Comparison of ENCODE assay signal across 13 cellular contexts in genomic region chr1:34843392-34844251, GRCh38. TPM values are rescaled to one million over a fixed set of nuclear protein-coding genes. Genes with fewer than 3 reads are reported as not detected.
DNase-seq lines count a peak whose midpoint lies in the region; ATAC-seq, FAIRE-seq and TF ChIP-seq lines count a peak whose summit lies in the region.
"Had no signal": no experiment of that assay in that cellular context is flagged by ENCODE, and none has a peak within 500 bp of the region (broad histone marks: within the 10 kb centered on the region; RNA-seq: fewer than 3 reads in every experiment).

No MANE protein-coding gene starts in this region.

- peak overlapping the region; percentile 49 to 60 for H3K27ac ChIP-seq in liver (ENCODE audit: low read depth in 1 of 2, low read length in 2 of 2)
- H3K27ac ChIP-seq in HepG2 (ENCODE audit: extremely low read length, insufficient read depth, low read length): no peak overlapping the region
- no peak overlapping the region for H3K27ac ChIP-seq in H1 (ENCODE audit: low read depth, low read length)
- H3K27ac ChIP-seq in mesendoderm (ENCODE audit: low read depth, low read length): peak overlapping the region; percentile 87
- peak overlapping the region; percentile 6 for H3K27ac ChIP-seq in upper lobe of right lung

- H4K8ac ChIP-seq in H1 (ENCODE audit: extremely low read depth, insufficient read depth, low read length) (0 out of 2 replicates have a peak overlapping the region, but pooled peaks have one; percentile 64), mesendoderm (ENCODE audit: low read depth, low read length) (no peak overlapping the region)

- peak overlapping the region; percentile 91; the same call in 1 of the 2 replicates for H2BK12ac ChIP-seq in H1 (ENCODE audit: low read depth, low read length)

- no peaks in the 10 kb centered on the region for H3K79me2 ChIP-seq in HepG2 (ENCODE audit: insufficient read depth, low read length)
- no peaks in the 10 kb centered on the region for H3K79me2 ChIP-seq in H1 (ENCODE audit: control insufficient read depth in 1 of 2, insufficient read depth in 2 of 2, low read length in 2 of 2)
- H3K79me2 ChIP-seq in mesendoderm (ENCODE audit: control insufficient read depth, insufficient read depth, low read length): no peaks in the 10 kb centered on the region

- no peak overlapping the region for H4K5ac ChIP-seq in H1 (ENCODE audit: insufficient read length, low read depth, low read length)
- no peak overlapping the region for H4K5ac ChIP-seq in mesendoderm (ENCODE audit: low read length)

- H3K4ac ChIP-seq in H1 (replicated peaks; ENCODE audit: insufficient read length, low read depth, low read length): no peak overlapping the region
- H3K4ac ChIP-seq in mesendoderm (ENCODE audit: low read depth, low read length): no peak overlapping the region

- H3K4me2 ChIP-seq in HepG2 (ENCODE audit: low read depth, low read length) (no peak overlapping the region), H1 (ENCODE audit: insufficient read depth in 1 of 2, low read depth in 2 of 2, low read length in 2 of 2) (peak overlapping the region; percentile 42 to 65), mesendoderm (ENCODE audit: low read length) (no peak overlapping the region)

- H3K79me1 ChIP-seq in H1 (ENCODE audit: low read depth, low read length): no peaks in the 10 kb centered on the region
- no peaks in the 10 kb centered on the region for H3K79me1 ChIP-seq in mesendoderm (ENCODE audit: low read length)

- H3K23ac ChIP-seq in H1 (ENCODE audit: insufficient read length) (no peak overlapping the region), mesendoderm (ENCODE audit: low read length) (no peak overlapping the region)

- ATAC-seq in HepG2 (no peak), upper lobe of right lung (no peak), HG03097 (IDR thresholded peaks at IDR 0.05; ENCODE audit: low FRiP score, unreplicated experiment) (no peak)

- H3K9me3 ChIP-seq in liver (ENCODE audit: control insufficient read depth in 4 of 4, low read length in 3 of 4) (no peaks in the 10 kb centered on the region), HepG2 (ENCODE audit: low read length) (no peaks in the 10 kb centered on the region), H1 (ENCODE audit: insufficient read depth in 2 of 2, low read depth in 1 of 2, low read length in 1 of 2) (no peaks in the 10 kb centered on the region), upper lobe of right lung (no peaks in the 10 kb centered on the region)

- H2BK120ac ChIP-seq in H1 (replicated peaks; ENCODE audit: low read depth, low read length): no peak overlapping the region
- no peak overlapping the region for H2BK120ac ChIP-seq in mesendoderm (ENCODE audit: low read depth, low read length)

- TF ChIP-seq RAD21 in liver (IDR thresholded peaks at IDR 0.05): no peak
- no peak for TF ChIP-seq RAD21 in HepG2 (CRISPR knock-in tag; IDR thresholded peaks at IDR 0.05)
- no peak for TF ChIP-seq RAD21 in H1 (IDR thresholded peaks at IDR 0.05 in 1 of 2, conservative IDR thresholded peaks at IDR 0.05 in 1 of 2; ENCODE audit: low read depth in 2 of 2, low read length in 2 of 2)

- no peaks in the 10 kb centered on the region; the same call in 1 of the 2 replicates for H4K20me1 ChIP-seq in HepG2 (ENCODE audit: insufficient read depth, low read length)
- no peaks in the 10 kb centered on the region for H4K20me1 ChIP-seq in H1 (replicated peaks in 1 of 2; ENCODE audit: control insufficient read depth in 1 of 2, insufficient read depth in 2 of 2, low read length in 2 of 2)

- H3K56ac ChIP-seq in H1 (replicated peaks; ENCODE audit: insufficient read length, low read depth, low read length) (no peak overlapping the region), mesendoderm (ENCODE audit: low read length) (peak overlapping the region; percentile 59)

- CTCF ChIA-PET in HepG2 (lab: Yijun Ruan, JAX; ENCODE audit: low intra/inter-chr PET ratio, low total read pairs) (no interaction called here), H1 (lab: Charles Lee; ENCODE audit: partially characterized antibody) (interaction anchor here (0.6 to 14.3 kb wide), 7 partner anchors 10 to 355 kb away, joined by 3 to 230 read pairs (median 6); partner anchors contain the start of gene GJA4)

- DNase-seq in HepG2 (ENCODE audit: low spot score): no peak
- DNase-seq in H1 (ENCODE audit: low read depth in 1 of 2, low spot score in 2 of 2): no peak
- peak; percentile 86 for DNase-seq in mesendoderm
- no peak for DNase-seq in upper lobe of right lung
- DNase-seq in occipital lobe (lab: John Stamatoyannopoulos, UW): no peak
- DNase-seq in NCI-H226: no peak
- DNase-seq: activated CD4-positive, alpha-beta T cell treated with anti-CD3 and anti-CD28 coated beads, Interleukin-2, amount 50 U/mL, for 1 hour; NCI-H510A; stimulated activated CD4-positive, alpha-beta T cell treated with anti-CD3 and anti-CD28 coated beads, Interleukin-15, amount 100 ng/mL, for 24 hours had no signal

- no peak overlapping the region for H2AFZ ChIP-seq in HepG2 (ENCODE audit: low read length)
- H2AFZ ChIP-seq in H1 (ENCODE audit: low read length): no peak overlapping the region

- intact Hi-C loops in HepG2 (cut with micrococcal nuclease; ENCODE audit: unreplicated experiment): no loop called here
- intact Hi-C loops in upper lobe of right lung (cut with DNase I): no loop called here

- H3K27me3 ChIP-seq in liver (ENCODE audit: control insufficient read depth in 4 of 4, insufficient read depth in 4 of 4, low read length in 3 of 4): no peaks in the 10 kb centered on the region
- H3K27me3 ChIP-seq in HepG2 (ENCODE audit: control insufficient read depth in 1 of 2, insufficient read depth in 2 of 2, low read length in 2 of 2): peaks cover 1 to 6% of the 10 kb centered on the region in 2 experiments; a peak in 1 of 5 replicates
- H3K27me3 ChIP-seq in H1 (replicated peaks in 1 of 4; ENCODE audit: control insufficient read depth in 3 of 4, extremely low read depth in 1 of 4, insufficient read depth in 3 of 4, low read length in 3 of 4): no peaks in the 10 kb centered on the region
- H3K27me3 ChIP-seq in mesendoderm (ENCODE audit: insufficient read depth, low read length, poor library complexity): no peaks in the 10 kb centered on the region
- H3K27me3 ChIP-seq in upper lobe of right lung: no peaks in the 10 kb centered on the region

- no peaks in the 10 kb centered on the region for H3K23me2 ChIP-seq in H1 (ENCODE audit: low read depth, low read length)

- TF ChIP-seq CTCF in liver (IDR thresholded peaks at IDR 0.05; ENCODE audit: low read depth, low read length, missing input control) (no peak), HepG2 (CRISPR knock-in tag; IDR thresholded peaks at IDR 0.05) (no peak), H1 (IDR thresholded peaks at IDR 0.05; ENCODE audit: control extremely low read depth in 1 of 3, insufficient read depth in 1 of 3, low read depth in 1 of 3, low read length in 3 of 3) (no peak), upper lobe of right lung (IDR thresholded peaks at IDR 0.05) (no peak)

- H3K4me3 ChIP-seq in liver (ENCODE audit: low read depth in 1 of 3, low read length in 3 of 3): no peak overlapping the region
- H3K4me3 ChIP-seq in HepG2 (replicated peaks in 1 of 3; ENCODE audit: insufficient read depth in 1 of 3, low read depth in 2 of 3, low read length in 3 of 3): no peak overlapping the region
- peak overlapping the region in 2 of 4 experiments; percentile 12 to 23; a peak in 2 of 8 replicates for H3K4me3 ChIP-seq in H1 (ENCODE audit: extremely low read depth in 1 of 4, insufficient read depth in 2 of 4, low read depth in 3 of 4, low read length in 4 of 4)
- H3K4me3 ChIP-seq in mesendoderm (ENCODE audit: low read length): no peak overlapping the region
- H3K4me3 ChIP-seq in upper lobe of right lung: no peak overlapping the region

- WGBS in liver: 68% methylated on average over 14 of the region's 14 CpGs
- 67% methylated on average over 12 of the region's 14 CpGs for WGBS in HepG2 (ENCODE audit: low lambda C conversion rate)
- WGBS in H1 (ENCODE audit: extremely low coverage in 1 of 2, insufficient coverage in 1 of 2, insufficient read length in 1 of 2, insufficient replicate concordance in 2 of 2, low coverage in 1 of 2, low lambda C conversion rate in 2 of 2, missing lambda C conversion rate in 1 of 2), 2 experiments: 52% methylated on average over 14 of the region's 14 CpGs; no CpG with 5 or more reads in 1 of the 2 experiments
- WGBS in mesendoderm (ENCODE audit: extremely low coverage, insufficient coverage, low lambda C conversion rate): no CpG with 5 or more reads among the region's 14 CpGs

- H3K9ac ChIP-seq in liver (ENCODE audit: low read depth in 1 of 2, low read length in 2 of 2) (no peak overlapping the region), HepG2 (ENCODE audit: insufficient read depth, low read depth, low read length) (no peak overlapping the region), H1 (replicated peaks in 1 of 4; ENCODE audit: extremely low read depth in 1 of 4, low read depth in 3 of 4, low read length in 3 of 4) (no peak overlapping the region; a peak in 2 of 7 replicates), mesendoderm (ENCODE audit: low read length) (peak overlapping the region; percentile 38)

- peaks cover 0 to 7% (median 2%) of the 10 kb centered on the region in 4 donors for H3K4me1 ChIP-seq in liver (ENCODE audit: control insufficient read depth in 4 of 4, insufficient read depth in 4 of 4, low read length in 3 of 4)
- peaks cover 51% of the 10 kb centered on the region for H3K4me1 ChIP-seq in HepG2 (ENCODE audit: insufficient read depth, low read length)
- peaks cover 16 to 27% (median 18%) of the 10 kb centered on the region in 4 experiments for H3K4me1 ChIP-seq in H1 (replicated peaks in 1 of 4; ENCODE audit: control insufficient read depth in 3 of 4, insufficient read depth in 4 of 4, low read length in 3 of 4)
- H3K4me1 ChIP-seq in mesendoderm (ENCODE audit: control insufficient read depth, low read depth, low read length): peaks cover 22% of the 10 kb centered on the region
- peaks cover 17% of the 10 kb centered on the region for H3K4me1 ChIP-seq in upper lobe of right lung

- peaks cover 0 to 5% (median 1%) of the 10 kb centered on the region in 4 donors for H3K36me3 ChIP-seq in liver (ENCODE audit: control insufficient read depth in 4 of 4, insufficient read depth in 3 of 4, low read depth in 1 of 4, low read length in 3 of 4)
- H3K36me3 ChIP-seq in HepG2 (replicated peaks in 1 of 2; ENCODE audit: control insufficient read depth in 1 of 2, insufficient read depth in 2 of 2, low read length in 2 of 2): no peaks in the 10 kb centered on the region
- H3K36me3 ChIP-seq in H1 (ENCODE audit: control insufficient read depth in 2 of 4, insufficient read depth in 4 of 4, low read length in 3 of 4): no peaks in the 10 kb centered on the region
- no peaks in the 10 kb centered on the region for H3K36me3 ChIP-seq in mesendoderm (ENCODE audit: control insufficient read depth, insufficient read depth, low read length)
- peaks cover 4% of the 10 kb centered on the region for H3K36me3 ChIP-seq in upper lobe of right lung

- in situ Hi-C loops in HepG2 (cut with HindIII; ENCODE audit: extremely low pct_ligation_motif_present, low pct_unique_long_range_greater_than_20kb): no loop called here

- FAIRE-seq in HepG2 (lab: Jason Lieb, UNC) (no peak), H1 (lab: Jason Lieb, UNC) (no peak)

- H2BK5ac ChIP-seq in H1 (ENCODE audit: low read depth, low read length): peak overlapping the region; percentile 85; the same call in 1 of the 2 replicates
- peak overlapping the region; percentile 75 for H2BK5ac ChIP-seq in mesendoderm (ENCODE audit: low read length)

- H2BK20ac ChIP-seq in H1 (ENCODE audit: low read length): peak overlapping the region; percentile 49; the same call in 1 of the 2 replicates

- TF ChIP-seq EP300 in HepG2 (IDR thresholded peaks at IDR 0.05; ENCODE audit: low read depth in 2 of 2, low read length in 2 of 2): no peak
- no peak for TF ChIP-seq EP300 in HepG2 (CRISPR knock-in tag; IDR thresholded peaks at IDR 0.05; ENCODE audit: borderline replicate concordance)
- no peak for TF ChIP-seq EP300 in H1 (IDR thresholded peaks at IDR 0.05; ENCODE audit: borderline replicate concordance in 1 of 2, low read depth in 2 of 2, low read length in 2 of 2)

- POLR2A ChIA-PET in HepG2 (lab: Yijun Ruan, JAX) (interaction anchor here (0.6 to 2.5 kb wide), 4 partner anchors 16 to 1656 kb away, joined by 3 to 13 read pairs (median 3); partner anchors contain the start of gene SMIM12), H1 (lab: Charles Lee; ENCODE audit: partially characterized antibody) (interaction anchor here (0.5 to 1.4 kb wide), 6 partner anchors 8 to 332 kb away, joined by 3 read pairs; partner anchors contain the start of genes SMIM12 and ZMYM1)

- no peak overlapping the region for H3K14ac ChIP-seq in H1 (ENCODE audit: insufficient read length)

- no peak for TF ChIP-seq POLR2A in HepG2 (IDR thresholded peaks at IDR 0.05; ENCODE audit: insufficient read depth in 1 of 2, low read depth in 2 of 2, low read length in 2 of 2)
- TF ChIP-seq POLR2A in H1 (IDR thresholded peaks at IDR 0.05; ENCODE audit: control extremely low read depth in 1 of 2, low read depth in 2 of 2, low read length in 2 of 2): no peak

- H2AK5ac ChIP-seq in H1 (ENCODE audit: low read depth, low read length) (peak overlapping the region; percentile 82; the same call in 1 of the 2 replicates), mesendoderm (ENCODE audit: low read length) (no peak overlapping the region)

- no peak overlapping the region; the same call in 1 of the 2 replicates for H2BK15ac ChIP-seq in H1 (ENCODE audit: low read length)
- H2BK15ac ChIP-seq in mesendoderm (replicated peaks; ENCODE audit: low read depth): no peak overlapping the region

- BruUV-seq in HepG2 (replicated peaks; lab: Mats Ljungman, UMichigan): no TSS peak

- H4K91ac ChIP-seq in H1 (replicated peaks; ENCODE audit: insufficient read length, low read length): peak overlapping the region; percentile 25

- H3K18ac ChIP-seq in H1 (ENCODE audit: extremely low read depth, low read length) (peak overlapping the region; percentile 44), mesendoderm (ENCODE audit: low read length) (peak overlapping the region; percentile 60)

RNA-seq across cellular contexts. Expression of gene SMIM12, which starts 15.9 kb away (rescaled TPM):
- total RNA-seq in liver (10 to 100 TPM; 11.9 to 37.7 TPM), HepG2 (2016; rRNA removed; fragmentation: Illumina TruSeq; extraction: Trizol) (41.3 and 42.9 TPM in 2 replicates), upper lobe of right lung (38.6 TPM), occipital lobe (8.6 TPM)
- polyA plus RNA-seq in liver (10 to 100 TPM; 53.3 to 60.8 TPM), HepG2 (2011; rRNA removed) (20.1 and 22.2 TPM in 2 replicates), H1 (2011; rRNA removed) (43.8 and 49.2 TPM in 2 replicates)
- total RNA-seq in HepG2 (2016; cell fraction: cytosol; rRNA removed; fragmentation: Illumina TruSeq; extraction: Trizol; ENCODE audit: low read depth): 15.1 and 27.5 TPM in 2 replicates
- total RNA-seq in HepG2 (2016; cell fraction: insoluble cytoplasmic fraction; rRNA removed; fragmentation: Illumina TruSeq; extraction: Trizol): 40.6 and 42.9 TPM in 2 replicates
- 42.0 and 47.5 TPM in 2 replicates for total RNA-seq in HepG2 (2016; cell fraction: membrane; rRNA removed; fragmentation: Illumina TruSeq; extraction: Trizol)
- 23.9 and 25.7 TPM in 2 replicates for total RNA-seq in HepG2 (2016; cell fraction: nucleus; rRNA removed; fragmentation: Illumina TruSeq; extraction: Trizol)
- polyA plus RNA-seq in HepG2 (2011; cell fraction: cytosol; rRNA removed): 29.6 and 31.2 TPM in 2 replicates
- 12.6 and 15.2 TPM in 2 replicates for polyA plus RNA-seq in HepG2 (2011; cell fraction: nucleus; rRNA removed)
- 17.0 and 17.5 TPM in 2 replicates for polyA plus RNA-seq in HepG2 (2012)
- 24.1 and 40.1 TPM in 2 replicates for polyA plus RNA-seq in HepG2 (2016; cell fraction: cytosol; fragmentation: Illumina TruSeq; extraction: Trizol; ENCODE audit: low read depth)
- 40.1 and 44.7 TPM in 2 replicates for polyA plus RNA-seq in HepG2 (2016; cell fraction: insoluble cytoplasmic fraction; fragmentation: Illumina TruSeq; extraction: Trizol; ENCODE audit: low read depth)
- 35.5 and 47.5 TPM in 2 replicates for polyA plus RNA-seq in HepG2 (2016; cell fraction: membrane; fragmentation: Illumina TruSeq; extraction: Trizol; ENCODE audit: low read depth)
- 41.8 TPM in 2 replicates for polyA plus RNA-seq in HepG2 (2016; cell fraction: nucleus; fragmentation: Illumina TruSeq; extraction: Trizol; ENCODE audit: insufficient read depth, low read depth)
- polyA minus RNA-seq in HepG2 (2011; rRNA and poly(A)+ RNA removed; ENCODE audit: low replicate concordance): 24.8 and 45.0 TPM in 2 replicates
- 8.2 and 10.0 TPM in 2 replicates for polyA minus RNA-seq in HepG2 (2011; cell fraction: cytosol; rRNA and poly(A)+ RNA removed)
- polyA minus RNA-seq in HepG2 (2011; cell fraction: nucleus; rRNA and poly(A)+ RNA removed): 12.9 and 17.4 TPM in 2 replicates
- 40.9 and 42.6 TPM in 2 replicates for total RNA-seq in H1 (2021; fragmentation: NEBNext Ultra II Directional; extraction: Animal tissue kit (Norgen Biotek cat#: 25700))
- polyA plus RNA-seq in H1 (2011; cell fraction: cytosol; rRNA removed): 48.0 TPM
- 27.5 TPM for polyA plus RNA-seq in H1 (2011; cell fraction: nucleus; rRNA removed)
- polyA plus RNA-seq in H1 (2012, experiment 1 of 2): 27.9 to 49.4 TPM (median 46.8 TPM) in 4 replicates
- 37.8 TPM for polyA plus RNA-seq in H1 (2012, experiment 2 of 2)
- 21.6 TPM for polyA plus RNA-seq in H1 (2013, experiment 1 of 2)
- 22.7 TPM for polyA plus RNA-seq in H1 (2013, experiment 2 of 2)
- 34.3 and 36.4 TPM in 2 replicates for polyA minus RNA-seq in H1 (2011; rRNA and poly(A)+ RNA removed)
- polyA minus RNA-seq in H1 (2011; cell fraction: cytosol; rRNA and poly(A)+ RNA removed): 14.7 TPM
- polyA minus RNA-seq in H1 (2011; cell fraction: nucleus; rRNA and poly(A)+ RNA removed): 10.6 TPM
- 21.5 TPM for polyA plus RNA-seq in mesendoderm (2013, experiment 1 of 2)
- polyA plus RNA-seq in mesendoderm (2013, experiment 2 of 2): 21.9 TPM

RNA-seq across cellular contexts. Expression of gene GJA4, which starts 50.8 kb away (rescaled TPM):
- total RNA-seq in liver (10 to 100 TPM in 1 of 2 donors, 1 to 10 TPM in 1; 6.1 to 10.6 TPM), HepG2 (2016; rRNA removed; fragmentation: Illumina TruSeq; extraction: Trizol) (not detected in 2 replicates), upper lobe of right lung (20.0 TPM), occipital lobe (3.4 TPM)
- polyA plus RNA-seq in liver (10 to 100 TPM in 1 of 2 donors, 1 to 10 TPM in 1; 7.9 to 10.3 TPM), HepG2 (2011; rRNA removed) (not detected in 2 replicates), H1 (2011; rRNA removed) (3.9 and 4.3 TPM in 2 replicates)
- total RNA-seq in HepG2 (2016; cell fraction: cytosol; rRNA removed; fragmentation: Illumina TruSeq; extraction: Trizol; ENCODE audit: low read depth): not detected in 2 replicates
- not detected in 2 replicates for total RNA-seq in HepG2 (2016; cell fraction: insoluble cytoplasmic fraction; rRNA removed; fragmentation: Illumina TruSeq; extraction: Trizol)
- total RNA-seq in HepG2 (2016; cell fraction: membrane; rRNA removed; fragmentation: Illumina TruSeq; extraction: Trizol): not detected in 2 replicates
- not detected in 2 replicates for total RNA-seq in HepG2 (2016; cell fraction: nucleus; rRNA removed; fragmentation: Illumina TruSeq; extraction: Trizol)
- not detected in 2 replicates for polyA plus RNA-seq in HepG2 (2011; cell fraction: cytosol; rRNA removed)
- 0.12 TPM in 1 of 2 replicates, not detected in the other for polyA plus RNA-seq in HepG2 (2011; cell fraction: nucleus; rRNA removed)
- not detected in 2 replicates for polyA plus RNA-seq in HepG2 (2012)
- not detected in 2 replicates for polyA plus RNA-seq in HepG2 (2016; cell fraction: cytosol; fragmentation: Illumina TruSeq; extraction: Trizol; ENCODE audit: low read depth)
- not detected in 2 replicates for polyA plus RNA-seq in HepG2 (2016; cell fraction: insoluble cytoplasmic fraction; fragmentation: Illumina TruSeq; extraction: Trizol; ENCODE audit: low read depth)
- polyA plus RNA-seq in HepG2 (2016; cell fraction: membrane; fragmentation: Illumina TruSeq; extraction: Trizol; ENCODE audit: low read depth): not detected in 2 replicates
- not detected in 2 replicates for polyA plus RNA-seq in HepG2 (2016; cell fraction: nucleus; fragmentation: Illumina TruSeq; extraction: Trizol; ENCODE audit: insufficient read depth, low read depth)
- 0.14 TPM in 1 of 2 replicates, not detected in the other for polyA minus RNA-seq in HepG2 (2011; rRNA and poly(A)+ RNA removed; ENCODE audit: low replicate concordance)
- polyA minus RNA-seq in HepG2 (2011; cell fraction: cytosol; rRNA and poly(A)+ RNA removed): not detected in 2 replicates
- not detected in 2 replicates for polyA minus RNA-seq in HepG2 (2011; cell fraction: nucleus; rRNA and poly(A)+ RNA removed)
- total RNA-seq in H1 (2021; fragmentation: NEBNext Ultra II Directional; extraction: Animal tissue kit (Norgen Biotek cat#: 25700)): 2.7 and 3.2 TPM in 2 replicates
- 2.4 TPM for polyA plus RNA-seq in H1 (2011; cell fraction: cytosol; rRNA removed)
- polyA plus RNA-seq in H1 (2011; cell fraction: nucleus; rRNA removed): 3.8 TPM
- 1.6 to 3.4 TPM (median 2.7 TPM) in 4 replicates for polyA plus RNA-seq in H1 (2012, experiment 1 of 2)
- 2.7 TPM for polyA plus RNA-seq in H1 (2012, experiment 2 of 2)
- polyA plus RNA-seq in H1 (2013, experiment 1 of 2): 14.8 TPM
- 15.5 TPM for polyA plus RNA-seq in H1 (2013, experiment 2 of 2)
- 0.82 and 1.0 TPM in 2 replicates for polyA minus RNA-seq in H1 (2011; rRNA and poly(A)+ RNA removed)
- polyA minus RNA-seq in H1 (2011; cell fraction: cytosol; rRNA and poly(A)+ RNA removed): 2.1 TPM
- polyA minus RNA-seq in H1 (2011; cell fraction: nucleus; rRNA and poly(A)+ RNA removed): 1.9 TPM
- polyA plus RNA-seq in mesendoderm (2013, experiment 1 of 2): 0.81 TPM
- 0.83 TPM for polyA plus RNA-seq in mesendoderm (2013, experiment 2 of 2)
- total RNA-seq: activated T-helper 1 cell treated with anti-CD3 and anti-CD28 coated beads, Interleukin-12 subunit alpha, Interleukin-12 subunit beta, Interleukin-2, Interleukin-4 antibody, amounts not matched to agents 30 ng/mL and 10 ng/mL and 1 ng/mL, durations not matched to agents 14 hours and 24 hours and 36 hours had no signal
- polyA plus RNA-seq: AG04450 had no signal

Comparison
In these comparisons a context has a peak if more than half of its experiments do, and no peak if none do; other contexts are left out.
1. H3K27ac ChIP-seq: peak in liver (2 of 2), mesendoderm (single experiment) and upper lobe of right lung (single experiment); none in HepG2 (single experiment) and H1 (single experiment).
2. H3K4me2 ChIP-seq: peak in H1 (2 of 2); none in HepG2 (single experiment) and mesendoderm (single experiment).